Comparison of ENCODE assay signal across 8 cellular contexts in genomic region chr12:16348435-16349131, GRCh38. TPM values are rescaled to one million over a fixed set of nuclear protein-coding genes. Genes with fewer than 3 reads are reported as not detected.
DNase-seq lines count a peak whose midpoint lies in the region; ATAC-seq, FAIRE-seq and TF ChIP-seq lines count a peak whose summit lies in the region.

No MANE protein-coding gene starts in this region.

- CTCF ChIA-PET in SK-N-SH (lab: Yijun Ruan, JAX), result interaction anchor here (1.3 kb wide), 1 partner anchor 1304 kb away, joined by 3 read pairs; no protein-coding TSS in a partner anchor

- H3K4me3 ChIP-seq in SK-N-SH (ENCODE audit: low read depth in 2 of 2, low read length in 1 of 2) (no peak overlapping the region), right cardiac atrium (ENCODE audit: low read length) (peak overlapping the region; percentile 58), suprapubic skin (peak overlapping the region; percentile 43)

- no peaks in the 10 kb centered on the region for H3K9me2 ChIP-seq in SK-N-SH

- intact Hi-C loops in right cardiac atrium (cut with DNase I), result no loop called here

- POLR2A ChIA-PET in SK-N-SH (lab: Yijun Ruan, JAX), result no interaction called here

- TF ChIP-seq CTCF in SK-N-SH (IDR thresholded peaks at IDR 0.05) (no peak), suprapubic skin (IDR thresholded peaks at IDR 0.05) (no peak)

- TF ChIP-seq RAD21 in SK-N-SH (IDR thresholded peaks at IDR 0.05; ENCODE audit: low read length), result no peak

- ATAC-seq in GM21825 (IDR thresholded peaks at IDR 0.05; ENCODE audit: unreplicated experiment) (peak; percentile 61), right cardiac atrium (peak; percentile 15 to 28)

- TF ChIP-seq POLR2A in suprapubic skin (IDR thresholded peaks at IDR 0.05), result no peak

- no peaks in the 10 kb centered on the region for H3F3A ChIP-seq in SK-N-SH (replicated peaks; ENCODE audit: insufficient read depth)

- no peaks in the 10 kb centered on the region for H4K20me1 ChIP-seq in SK-N-SH (ENCODE audit: insufficient read depth)

- DNase-seq in SK-N-SH (no peak), right cardiac atrium (no peak), suprapubic skin (ENCODE audit: low spot score in 2 of 2) (no peak), activated gamma-delta T cell (lab: John Stamatoyannopoulos, UW) (no peak), frontal cortex (ENCODE audit: low spot score in 2 of 2) (no peak), NCI-H146 treated with DMSO at 0.1 percent for 48 hours (lab: John Stamatoyannopoulos, UW; ENCODE audit: unreplicated experiment) (no peak), NK-92 (lab: John Stamatoyannopoulos, UW; ENCODE audit: unreplicated experiment) (no peak)

- H3K27me3 ChIP-seq in SK-N-SH (ENCODE audit: insufficient read depth) (no peaks in the 10 kb centered on the region), right cardiac atrium (ENCODE audit: control insufficient read depth, insufficient read depth) (no peaks in the 10 kb centered on the region), suprapubic skin (no peaks in the 10 kb centered on the region)

- FAIRE-seq in frontal cortex (lab: Jason Lieb, UNC), result no peak

- TF ChIP-seq EP300 in SK-N-SH (IDR thresholded peaks at IDR 0.05; ENCODE audit: borderline replicate concordance in 1 of 2, low read depth in 1 of 2, low read length in 1 of 2) (no peak), suprapubic skin (IDR thresholded peaks at IDR 0.05) (no peak)

- H3K27ac ChIP-seq in SK-N-SH (ENCODE audit: low read depth in 2 of 2, low read length in 1 of 2) (no peak overlapping the region), right cardiac atrium (ENCODE audit: low read length) (peak overlapping the region; percentile 79), suprapubic skin (peak overlapping the region; percentile 90)

- H3K4me1 ChIP-seq in SK-N-SH (ENCODE audit: control insufficient read depth in 1 of 2, insufficient read depth in 2 of 2, low read depth in 1 of 2, low read length in 1 of 2) (no peaks in the 10 kb centered on the region), right cardiac atrium (ENCODE audit: control insufficient read depth, insufficient read depth, low read length) (no peaks in the 10 kb centered on the region), suprapubic skin (peaks cover 13% of the 10 kb centered on the region)

- H2AFZ ChIP-seq in SK-N-SH (ENCODE audit: low read depth), result 0 out of 2 replicates have a peak overlapping the region, but pooled peaks have one; percentile 45

- H3K9ac ChIP-seq in SK-N-SH, result no peak overlapping the region

- H3K9me3 ChIP-seq in SK-N-SH, result no peaks in the 10 kb centered on the region
- no peaks in the 10 kb centered on the region for H3K9me3 ChIP-seq in right cardiac atrium (ENCODE audit: control insufficient read depth, low read length)
- H3K9me3 ChIP-seq in suprapubic skin, result no peaks in the 10 kb centered on the region

- H3K36me3 ChIP-seq in SK-N-SH (replicated peaks in 1 of 2; ENCODE audit: control insufficient read depth in 1 of 2, insufficient read depth in 2 of 2, low read length in 1 of 2), result no peaks in the 10 kb centered on the region
- H3K36me3 ChIP-seq in suprapubic skin, result no peaks in the 10 kb centered on the region

- H3K4me2 ChIP-seq in SK-N-SH, result peak overlapping the region; percentile 68; the same call in 1 of the 2 replicates

- 46% methylated on average over 10 of the region's 10 CpGs for WGBS in SK-N-SH (ENCODE audit: low lambda C conversion rate)
- WGBS in right cardiac atrium, result 49% methylated on average over 10 of the region's 10 CpGs
- 59% methylated on average over 10 of the region's 10 CpGs for WGBS in suprapubic skin

- no peaks in the 10 kb centered on the region for H3K79me2 ChIP-seq in SK-N-SH (ENCODE audit: insufficient read depth)

TF ChIP-seq in SK-N-SH, 30 proteins besides CTCF, POLR2A, EP300 and RAD21:
- no peak for TF ChIP-seq RCOR1 (IDR thresholded peaks at IDR 0.05; ENCODE audit: low read length)
- no peak for TF ChIP-seq IRF3 (IDR thresholded peaks at IDR 0.05; ENCODE audit: low read depth, low read length)
- TF ChIP-seq FOSL2 (IDR thresholded peaks at IDR 0.05; ENCODE audit: borderline replicate concordance, low read depth), result no peak
- no peak for TF ChIP-seq GABPA (IDR thresholded peaks at IDR 0.05; ENCODE audit: low read depth)
- TF ChIP-seq MAX (IDR thresholded peaks at IDR 0.05; ENCODE audit: low read depth), result no peak
- TF ChIP-seq POLR2AphosphoS5 (IDR thresholded peaks at IDR 0.05; ENCODE audit: low read depth, low read length), result no peak
- TF ChIP-seq TAF1 (IDR thresholded peaks at IDR 0.05; ENCODE audit: borderline replicate concordance, low read depth, low read length), result no peak
- TF ChIP-seq USF2 (IDR thresholded peaks at IDR 0.05; ENCODE audit: borderline replicate concordance, low read depth, low read length), result no peak
- TF ChIP-seq SMC3 (IDR thresholded peaks at IDR 0.05; ENCODE audit: low read depth, low read length), result no peak
- TF ChIP-seq PBX3 (IDR thresholded peaks at IDR 0.05), result no peak

RNA-seq across cellular contexts. Expression of gene MGST1, which starts 1.1 kb away (rescaled TPM):
- polyA plus RNA-seq in SK-N-SH (2012; rRNA removed), result 4.8 and 7.1 TPM in 2 replicates
- polyA plus RNA-seq in SK-N-SH (2012; cell fraction: cytosol; rRNA removed), result 8.0 and 9.5 TPM in 2 replicates
- polyA plus RNA-seq in SK-N-SH (2012; cell fraction: nucleus; rRNA removed), result 2.0 and 2.7 TPM in 2 replicates
- 100 to 1,000 TPM in 1 of 4 donors, 10 to 100 TPM in 3; 19.9 to 115 (median 69.7) TPM for total RNA-seq in right cardiac atrium
- 149 TPM for polyA plus RNA-seq in right cardiac atrium
- 100 to 1,000 TPM in 1 of 4 donors, 10 to 100 TPM in 3; 72.8 to 107 (median 84.7) TPM for total RNA-seq in suprapubic skin
- total RNA-seq in frontal cortex, result 3.7 TPM

Comparison
In these comparisons a context has a peak if more than half of its experiments do, and no peak if none do; other contexts are left out.
1. H3K27ac ChIP-seq: peak in right cardiac atrium (single experiment) and suprapubic skin (single experiment); none in SK-N-SH (0 of 2).
2. H3K4me3 ChIP-seq: peak in right cardiac atrium (single experiment) and suprapubic skin (single experiment); none in SK-N-SH (0 of 2).